ENCODE assay signal across 8 cellular contexts in the genomic region with DNA sequence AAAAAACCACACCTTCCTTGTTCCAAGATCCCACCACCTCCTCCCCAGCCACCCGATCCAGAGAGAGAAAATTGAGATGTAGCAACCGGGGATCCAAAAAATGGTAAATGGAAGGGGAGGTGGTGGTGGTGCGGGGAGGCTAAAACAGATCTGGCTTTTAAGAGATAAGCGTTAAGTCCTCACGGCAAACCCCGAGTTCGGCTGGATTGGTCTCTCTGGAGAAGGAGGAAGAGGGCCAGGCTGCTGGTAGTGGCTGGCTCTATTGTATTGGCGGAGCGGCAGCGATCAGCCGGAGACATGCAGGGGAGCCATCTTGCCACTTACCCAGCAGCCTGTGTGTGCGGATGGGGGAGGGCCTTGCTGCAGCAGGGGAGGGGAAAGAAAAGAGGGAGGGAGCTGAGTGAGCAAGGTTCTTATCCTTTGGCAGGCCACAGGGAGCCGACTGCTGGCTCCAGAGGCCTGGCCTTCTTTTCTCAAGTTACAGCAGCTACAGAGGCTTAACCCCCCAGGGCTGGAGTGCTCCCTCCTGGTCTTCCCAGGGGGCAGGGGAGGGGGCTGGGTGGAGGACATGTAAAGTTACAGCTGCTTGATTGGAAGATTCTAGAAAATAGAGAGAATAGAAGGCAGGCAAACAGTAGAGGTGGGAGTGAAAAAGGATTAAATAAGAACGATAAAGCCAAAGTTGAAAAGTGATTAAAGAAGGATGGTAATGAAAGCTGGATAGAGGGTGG. TPM values are rescaled to one million over a fixed set of nuclear protein-coding genes. Genes with fewer than 3 reads are reported as not detected.
DNase-seq lines count a peak whose midpoint lies in the region; ATAC-seq, FAIRE-seq and TF ChIP-seq lines count a peak whose summit lies in the region.

No MANE protein-coding gene starts in this region.

- H3K9ac ChIP-seq in SK-N-MC (ENCODE audit: insufficient read length), result peak overlapping the region; percentile 92

- peak overlapping the region; percentile 97 to 99 (median 98) for H3K27ac Mint-ChIP-seq in brain

- FAIRE-seq in GM18507 (lab: Jason Lieb, UNC) (peak; percentile 91), D721Med (lab: Jason Lieb, UNC) (no peak)

- no peaks in the 10 kb centered on the region for H3K9me3 Mint-ChIP-seq in brain

- ATAC-seq in HG02943 (IDR thresholded peaks at IDR 0.05; ENCODE audit: low read depth, unreplicated experiment), result peak; percentile 87

- peaks cover 7% of the 10 kb centered on the region for H3K27me3 Mint-ChIP-seq in brain

- peak overlapping the region; percentile 93 to 98 (median 96) for H3K4me3 Mint-ChIP-seq in brain

- H3K9me3 ChIP-seq in SK-N-MC (ENCODE audit: low read depth, low read length), result no peaks in the 10 kb centered on the region

- H3K36me3 Mint-ChIP-seq in brain, result peaks cover 51% of the 10 kb centered on the region

- peaks cover 76% of the 10 kb centered on the region for H3K36me3 ChIP-seq in SK-N-MC (ENCODE audit: insufficient read depth, low read length)

- DNase-seq in GM18507 (ENCODE audit: extremely low spot score, insufficient read length, low read depth), result peak; percentile 78
- no peak for DNase-seq in SK-N-MC (ENCODE audit: low read depth, low spot score)
- DNase-seq in iPS-NIHi11 (ENCODE audit: low spot score), result peak; percentile 88
- DNase-seq in smooth muscle cell of the brain vasculature (ENCODE audit: low read depth, low spot score), result peak; percentile 87
- no peak for DNase-seq in NOMO-1 (lab: John Stamatoyannopoulos, UW; ENCODE audit: unreplicated experiment in 2 of 2)
- no peak for DNase-seq in D721Med (ENCODE audit: insufficient read length, low spot score)

- TF ChIP-seq CTCF in brain (conservative IDR thresholded peaks at IDR 0.05) (no peak), D721Med (IDR thresholded peaks at IDR 0.05; ENCODE audit: insufficient read depth, missing control alignments) (no peak)

- H3K4me3 ChIP-seq in SK-N-MC, result peak overlapping the region; percentile 83

- peaks cover 59% of the 10 kb centered on the region for H3K4me1 Mint-ChIP-seq in brain

- peak overlapping the region; percentile 91 for H3K27ac ChIP-seq in SK-N-MC

RNA-seq across cellular contexts. Expression of a gene that starts 14.1 kb away (rescaled TPM):
- 18.8 TPM for polyA plus RNA-seq in brain (ENCODE audit: insufficient read depth, low read depth, low replicate concordance)

RNA-seq across cellular contexts. Expression of a gene that starts 23.5 kb away (rescaled TPM):
- 81.8 TPM for polyA plus RNA-seq in brain (ENCODE audit: insufficient read depth, low read depth, low replicate concordance)

RNA-seq across cellular contexts. Expression of a gene that starts 23.9 kb away (rescaled TPM):
- 39.9 TPM for polyA plus RNA-seq in brain (ENCODE audit: insufficient read depth, low read depth, low replicate concordance)

RNA-seq across cellular contexts. Expression of a gene that starts 29.4 kb away (rescaled TPM):
- polyA plus RNA-seq in brain (ENCODE audit: insufficient read depth, low read depth, low replicate concordance), result not detected

RNA-seq across cellular contexts. Expression of a gene that starts 33.4 kb away (rescaled TPM):
- not detected for polyA plus RNA-seq in brain (ENCODE audit: insufficient read depth, low read depth, low replicate concordance)

Comparison
In these comparisons a context has a peak if more than half of its experiments do, and no peak if none do; other contexts are left out.
1. DNase-seq: peak in GM18507 (single experiment), iPS-NIHi11 (single experiment) and smooth muscle cell of the brain vasculature (single experiment); none in SK-N-MC (single experiment), NOMO-1 (0 of 2) and D721Med (single experiment).